Comparison of ENCODE assay signal across 28 cellular contexts in the genomic region with DNA sequence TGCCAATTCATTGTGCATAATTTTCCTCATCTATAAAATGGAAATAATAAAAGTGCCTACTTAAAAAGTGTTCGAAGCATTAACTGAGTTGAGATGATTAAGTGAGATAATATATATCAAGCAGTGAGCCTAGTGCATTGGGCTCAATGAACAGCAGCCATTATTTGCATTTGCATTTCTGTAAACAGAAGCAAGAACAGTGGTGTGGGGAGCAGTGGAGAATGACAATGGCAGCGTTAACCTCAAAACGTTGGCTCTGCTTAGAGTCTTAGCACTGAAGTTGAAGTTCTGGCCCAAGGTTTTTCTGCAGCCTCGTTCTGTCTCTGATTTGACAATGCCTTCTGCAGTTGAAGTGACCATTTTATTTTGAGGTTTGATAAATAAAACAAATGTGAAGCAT.
"Had no signal": no experiment of that assay in that cellular context is flagged by ENCODE, and none has a peak within 500 bp of the region (broad histone marks: within the 10 kb centered on the region; RNA-seq: fewer than 3 reads in every experiment).

No MANE protein-coding gene starts in this region.

- H3K27ac ChIP-seq: neural progenitor cell, ovary, parathyroid adenoma, psoas muscle, skin epidermis, spleen, suprapubic skin, testis, tibial artery, transverse colon, upper lobe of right lung, uterus had no signal

- DNase-seq: natural killer cell; occipital lobe; ovary; posterior cingulate gyrus; psoas muscle; right cardiac atrium; spleen; stimulated activated CD4-positive, alpha-beta T cell treated with anti-CD3 and anti-CD28 coated beads, Interleukin-12 subunit alpha, Interleukin-12 subunit beta, amount 100 ng/mL, for 4 hours; stimulated activated CD4-positive, alpha-beta T cell treated with anti-CD3 and anti-CD28 coated beads, Interleukin-1b, Interleukin-23, amount 100 ng/mL, for 48 hours; stimulated activated CD4-positive, alpha-beta T cell treated with anti-CD3 and anti-CD28 coated beads, Interleukin-4, amount 100 ng/mL, for 1 hour; stimulated activated CD4-positive, alpha-beta T cell treated with anti-CD3 and anti-CD28 coated beads, Interleukin-4, amount 100 ng/mL, for 4 hours; stimulated activated CD8-positive, alpha-beta memory T cell treated with anti-CD3 and anti-CD28 coated beads, Interleukin-4, amount 100 ng/mL, for 48 hours; stimulated activated naive CD4-positive, alpha-beta T cell; stimulated activated naive CD8-positive, alpha-beta T cell treated with anti-CD3 and anti-CD28 coated beads, Interleukin-15, amount 100 ng/mL, for 72 hours; stimulated activated naive CD8-positive, alpha-beta T cell treated with anti-CD3 and anti-CD28 coated beads, Interleukin-15, Interleukin-2, amounts not matched to agents 100 U/mL and 50 U/mL, for 24 hours; substantia nigra; testis; tibial artery; transverse colon; upper lobe of right lung; uterus had no signal

- ATAC-seq: natural killer cell; psoas muscle; right cardiac atrium; sciatic nerve; stimulated activated memory B cell treated with anti-CD40 and anti-IgM and Interleukin-4, amounts not matched to agents 10 μg/mL and 1 μg/mL and 100 μg/mL, for 72 hours; stimulated activated naive CD8-positive, alpha-beta T cell treated with anti-CD3 and anti-CD28 coated beads, Interleukin-15, amount 100 ng/mL, for 72 hours; stimulated activated naive CD8-positive, alpha-beta T cell treated with anti-CD3 and anti-CD28 coated beads, Interleukin-15, Interleukin-2, amounts not matched to agents 100 U/mL and 50 U/mL, for 24 hours; upper lobe of right lung had no signal

- H3K9ac ChIP-seq: neural progenitor cell, parathyroid adenoma had no signal

- H3K4me2 ChIP-seq: neural progenitor cell, smooth muscle cell had no signal

- H3K79me2 ChIP-seq: parathyroid adenoma had no signal

- H3K9me3 ChIP-seq: ovary, psoas muscle, spleen, suprapubic skin, testis, tibial artery, transverse colon, upper lobe of right lung, uterus had no signal

- H3K4me3 ChIP-seq: neural progenitor cell, ovary, psoas muscle, skin epidermis, smooth muscle cell, spleen, suprapubic skin, testis, tibial artery, transverse colon, upper lobe of right lung, uterus had no signal

- H3K4me1 ChIP-seq: parathyroid adenoma, psoas muscle, spleen, suprapubic skin, testis, tibial artery, transverse colon, upper lobe of right lung, uterus had no signal

- H3K36me3 ChIP-seq: neural progenitor cell, ovary, spleen, suprapubic skin, tibial artery, transverse colon, upper lobe of right lung, uterus had no signal

- H2AFZ ChIP-seq: neural progenitor cell, parathyroid adenoma had no signal

- H3K27me3 ChIP-seq: neural progenitor cell, ovary, spleen, testis, tibial artery, transverse colon, upper lobe of right lung, uterus had no signal
